In the genomic region with DNA sequence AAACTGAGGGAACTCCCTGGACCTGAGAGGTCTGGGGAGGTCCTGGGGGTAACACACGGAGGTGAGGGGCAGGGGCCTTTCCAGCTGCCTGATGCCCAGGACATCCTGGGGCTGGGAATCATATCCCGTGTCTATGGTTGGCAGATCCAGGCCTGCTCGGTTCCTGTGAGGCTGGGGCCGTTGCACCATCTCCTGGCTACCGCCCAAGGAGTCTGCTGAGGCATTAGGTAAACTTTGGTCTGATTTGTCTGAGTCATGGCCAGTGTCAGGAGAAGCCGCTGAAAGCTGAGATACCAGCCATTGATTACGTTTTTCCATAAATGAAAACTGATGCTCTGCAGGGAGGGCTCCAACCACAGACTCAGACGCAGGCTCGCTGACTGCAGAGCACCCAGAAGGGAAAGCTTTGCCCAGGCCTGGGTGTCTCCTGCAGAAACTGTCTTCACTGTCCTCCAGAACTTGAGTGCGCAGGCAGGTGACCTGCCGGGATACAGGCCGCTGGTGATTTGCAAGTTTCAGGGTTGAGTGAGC, we compare ENCODE assay signal across 8 cellular contexts. TPM values are rescaled to one million over a fixed set of nuclear protein-coding genes. Genes with fewer than 3 reads are reported as not detected.
A peak's percentile ranks its signal among the peaks of the same experiment; 100 is the strongest.
DNase-seq lines count a peak whose midpoint lies in the region; ATAC-seq and TF ChIP-seq lines count a peak whose summit lies in the region.

No MANE protein-coding gene starts in this region.

- TF ChIP-seq CTCF in kidney epithelial cell (IDR thresholded peaks at IDR 0.05; ENCODE audit: insufficient read depth, low read length, poor library complexity, severe bottlenecking): no peak
- no peak for TF ChIP-seq CTCF in tibial artery (IDR thresholded peaks at IDR 0.05)

- DNase-seq in HT-29 (ENCODE audit: low spot score) (peak; percentile 88), kidney epithelial cell (ENCODE audit: low read depth) (peak; percentile 93), tibial artery (peak; percentile 97), T-helper 9 cell (no peak), NCI-H1417 treated with DMSO at 0.1 percent for 48 hours (lab: John Stamatoyannopoulos, UW) (no peak)
- no peak for DNase-seq in stimulated activated naive CD4-positive, alpha-beta T cell (lab: John Stamatoyannopoulos, UW)

- intact Hi-C loops in tibial artery (cut with DNase I; ENCODE audit: low total_unique reads): no loop called here

- WGBS in adipose tissue, 3 donors: 45 to 69% (median 54%) methylated on average over 12 of the region's 12 CpGs

- H3K4me3 ChIP-seq in kidney epithelial cell (ENCODE audit: low read depth, low read length) (no peak overlapping the region), tibial artery (no peak overlapping the region)

- H3K27ac ChIP-seq in adipose tissue (ENCODE audit: low read depth, low read length) (peak overlapping the region; percentile 17), tibial artery (peak overlapping the region; percentile 84 to 85)

- H3K36me3 ChIP-seq in kidney epithelial cell (ENCODE audit: control insufficient read depth, insufficient read depth, low read length) (no peaks in the 10 kb centered on the region), tibial artery (no peaks in the 10 kb centered on the region)

- H3K9me3 ChIP-seq in tibial artery: no peaks in the 10 kb centered on the region

- H3K27me3 ChIP-seq in kidney epithelial cell (ENCODE audit: control insufficient read depth, insufficient read depth, low read length) (no peaks in the 10 kb centered on the region), tibial artery (no peaks in the 10 kb centered on the region)

- H3K4me1 ChIP-seq in tibial artery: peaks cover 0 to 79% (median 61%) of the 10 kb centered on the region in 4 donors

- ATAC-seq in GM19395 (IDR thresholded peaks at IDR 0.05; ENCODE audit: unreplicated experiment): no peak

RNA-seq across cellular contexts. Expression of a gene that starts 14.2 kb away (rescaled TPM):
- total RNA-seq in HT-29 (2014; rRNA removed; shearing (Covaris generic)): 11.7 and 12.2 TPM in 2 replicates
- polyA plus RNA-seq in adipose tissue: 10 to 100 TPM; 21.9 to 46.5 (median 26.3) TPM
- total RNA-seq in kidney epithelial cell: 29.2 and 35.1 TPM in 2 replicates

Comparison
In these comparisons a context has a peak if more than half of its experiments do, and no peak if none do; other contexts are left out.
1. DNase-seq: peak in HT-29 (single experiment), kidney epithelial cell (single experiment) and tibial artery (2 of 2); none in T-helper 9 cell (single experiment), NCI-H1417 treated with DMSO at 0.1 percent for 48 hours (single experiment) and stimulated activated naive CD4-positive, alpha-beta T cell (0 of 6).